22 cellular contexts compared by ENCODE assay signal in the genomic region with DNA sequence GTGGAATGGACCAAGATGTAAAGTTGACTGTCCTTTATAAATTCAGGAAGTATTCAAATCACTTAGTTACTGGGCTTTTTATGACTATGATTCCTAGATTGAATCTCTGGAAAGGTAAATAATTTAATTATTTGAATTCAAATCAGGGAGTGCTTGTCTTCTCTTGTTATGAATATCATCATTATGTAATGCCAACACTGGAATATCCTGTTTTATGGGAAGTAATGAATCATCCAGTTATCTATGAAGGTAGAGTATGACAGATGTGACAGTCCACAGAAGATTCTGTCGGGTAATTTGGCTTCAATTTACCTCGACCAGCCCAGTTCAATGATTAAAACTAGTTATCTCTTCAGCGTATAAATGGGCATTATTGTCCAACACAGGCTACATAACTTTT.
"Had no signal": no experiment of that assay in that cellular context is flagged by ENCODE, and none has a peak within 500 bp of the region (broad histone marks: within the 10 kb centered on the region; RNA-seq: fewer than 3 reads in every experiment).

No MANE protein-coding gene starts in this region.

- H3K9me3 ChIP-seq: heart left ventricle, lower lobe of right lung, right lobe of liver, suprapubic skin, tibial nerve had no signal

- H3K27me3 ChIP-seq: heart left ventricle, neural progenitor cell, right lobe of liver, suprapubic skin, tibial nerve had no signal

- H3K4me2 ChIP-seq: neural progenitor cell had no signal

- H2AFZ ChIP-seq: neural progenitor cell had no signal

- H3K9ac ChIP-seq: neural progenitor cell had no signal

- H3K4me3 ChIP-seq: coronary artery, heart left ventricle, lower lobe of right lung, neural progenitor cell, right lobe of liver, skin epidermis, suprapubic skin, tibial nerve had no signal

- ATAC-seq: heart left ventricle; left lobe of liver; lower lobe of right lung; naive thymus-derived CD8-positive, alpha-beta T cell; right lobe of liver; stimulated activated naive CD8-positive, alpha-beta T cell treated with anti-CD3 and anti-CD28 coated beads, Interleukin-15, amount 100 ng/mL, for 72 hours had no signal

- H3K4me1 ChIP-seq: heart left ventricle, lower lobe of right lung, neural progenitor cell, right lobe of liver, tibial nerve had no signal

- DNase-seq: activated CD4-positive, alpha-beta memory T cell treated with anti-CD3 and anti-CD28 coated beads for 36 hours; activated CD4-positive, alpha-beta T cell treated with anti-CD3 and anti-CD28 coated beads for 4 hours; activated CD4-positive, CD25-positive, alpha-beta regulatory T cell; activated naive CD4-positive, alpha-beta T cell treated with Interleukin-2 at 50 U/mL for 16 hours; activated naive CD8-positive, alpha-beta T cell treated with anti-CD3 and anti-CD28 coated beads for 36 hours; activated T-cell treated with anti-CD3 and anti-CD28 coated beads, Interleukin-2, amount 50 U/mL, for 48 hours; cerebellar nuclear complex; heart left ventricle; kidney; lower lobe of right lung; naive thymus-derived CD8-positive, alpha-beta T cell; posterior cingulate gyrus; right lobe of liver; stimulated activated CD4-positive, alpha-beta T cell treated with anti-CD3 and anti-CD28 coated beads, Interleukin-1b, Interleukin-23, amount 100 ng/mL, for 48 hours; stimulated activated naive CD8-positive, alpha-beta T cell treated with anti-CD3 and anti-CD28 coated beads, Interleukin-15, amount 100 ng/mL, for 72 hours; T1000 had no signal

- H3K36me3 ChIP-seq: heart left ventricle, lower lobe of right lung, neural progenitor cell, right lobe of liver, suprapubic skin, tibial nerve had no signal

- H3K27ac ChIP-seq: coronary artery, heart left ventricle, lower lobe of right lung, neural progenitor cell, right lobe of liver, skin epidermis, suprapubic skin, tibial nerve had no signal
